10 cellular contexts compared by ENCODE assay signal in genomic region chr21:43360441-43361126, GRCh38.
DNase-seq lines count a peak whose midpoint lies in the region; ATAC-seq lines count a peak whose summit lies in the region.
"Had no signal": no experiment of that assay in that cellular context is flagged by ENCODE, and none has a peak within 500 bp of the region (broad histone marks: within the 10 kb centered on the region; RNA-seq: fewer than 3 reads in every experiment).

No MANE protein-coding gene starts in this region.

- no peak for DNase-seq in activated CD4-positive, alpha-beta T cell treated with anti-CD3 and anti-CD28 coated beads, Interleukin-2, amount 10 ng/mL, durations not matched to agents 7 days and 5 days
- no peak for DNase-seq in activated CD4-positive, alpha-beta T cell treated with anti-CD3 and anti-CD28 coated beads, Interleukin-2, amount 50 U/mL, for 1 hour
- DNase-seq in SJCRH30 (no peak), right cardiac atrium (peak; percentile 14 to 67 (median 52)), dermis blood vessel endothelial cell (no peak)
- DNase-seq in stimulated activated effector memory CD8-positive, alpha-beta T cell treated with anti-CD3 and anti-CD28 coated beads, Interleukin-12 subunit alpha, Interleukin-12 subunit beta, amount 100 ng/mL, for 72 hours (ENCODE audit: low spot score in 2 of 2) = no peak

- 96% methylated on average over 32 of the region's 32 CpGs for WGBS in right cardiac atrium

- CTCF ChIA-PET in activated CD4-positive, alpha-beta T cell treated with anti-CD3 and anti-CD28 coated beads, Interleukin-2, amount 10 ng/mL, durations not matched to agents 7 days and 5 days (lab: Charles Lee) = no interaction called here

- H3K4me3 ChIP-seq in SJCRH30 (peak overlapping the region; percentile 62), right cardiac atrium (ENCODE audit: low read length) (no peak overlapping the region)

- no peaks in the 10 kb centered on the region for H3K9me3 ChIP-seq in SJCRH30 (replicated peaks)
- H3K9me3 ChIP-seq in right cardiac atrium (ENCODE audit: control insufficient read depth, low read length) = no peaks in the 10 kb centered on the region
- H3K9me3 ChIP-seq: neutrophil had no signal

- peak overlapping the region; percentile 96 for H3K27ac Mint-ChIP-seq in activated CD4-positive, alpha-beta T cell treated with anti-CD3 and anti-CD28 coated beads, Interleukin-2, amount 10 ng/mL, durations not matched to agents 7 days and 5 days
- H3K27ac Mint-ChIP-seq in stimulated activated effector memory CD8-positive, alpha-beta T cell treated with anti-CD3 and anti-CD28 coated beads, Interleukin-12 subunit alpha, Interleukin-12 subunit beta, amount 100 ng/mL, for 72 hours = peak overlapping the region; percentile 90

- H3K27me3 Mint-ChIP-seq in activated CD4-positive, alpha-beta T cell treated with anti-CD3 and anti-CD28 coated beads, Interleukin-2, amount 10 ng/mL, durations not matched to agents 7 days and 5 days = no peaks in the 10 kb centered on the region

- peak overlapping the region; percentile 96; the same call in 1 of the 2 replicates for H3K27ac ChIP-seq in SJCRH30
- peak overlapping the region; percentile 97 for H3K27ac ChIP-seq in right cardiac atrium (ENCODE audit: low read length)
- H3K27ac ChIP-seq: HL-60, neutrophil had no signal

- H3K9me3 Mint-ChIP-seq in activated CD4-positive, alpha-beta T cell treated with anti-CD3 and anti-CD28 coated beads, Interleukin-2, amount 10 ng/mL, durations not matched to agents 7 days and 5 days = no peaks in the 10 kb centered on the region
- no peaks in the 10 kb centered on the region for H3K9me3 Mint-ChIP-seq in stimulated activated effector memory CD8-positive, alpha-beta T cell treated with anti-CD3 and anti-CD28 coated beads, Interleukin-12 subunit alpha, Interleukin-12 subunit beta, amount 100 ng/mL, for 72 hours

- peak overlapping the region; percentile 77 for H3K4me3 Mint-ChIP-seq in activated CD4-positive, alpha-beta T cell treated with anti-CD3 and anti-CD28 coated beads, Interleukin-2, amount 10 ng/mL, durations not matched to agents 7 days and 5 days
- peak overlapping the region; percentile 76 for H3K4me3 Mint-ChIP-seq in stimulated activated effector memory CD8-positive, alpha-beta T cell treated with anti-CD3 and anti-CD28 coated beads, Interleukin-12 subunit alpha, Interleukin-12 subunit beta, amount 100 ng/mL, for 72 hours

- no peaks in the 10 kb centered on the region for H3K36me3 Mint-ChIP-seq in activated CD4-positive, alpha-beta T cell treated with anti-CD3 and anti-CD28 coated beads, Interleukin-2, amount 10 ng/mL, durations not matched to agents 7 days and 5 days (ENCODE audit: low read depth)
- H3K36me3 Mint-ChIP-seq in stimulated activated effector memory CD8-positive, alpha-beta T cell treated with anti-CD3 and anti-CD28 coated beads, Interleukin-12 subunit alpha, Interleukin-12 subunit beta, amount 100 ng/mL, for 72 hours = peaks cover 5% of the 10 kb centered on the region

- peaks cover 46% of the 10 kb centered on the region for H3K4me1 Mint-ChIP-seq in activated CD4-positive, alpha-beta T cell treated with anti-CD3 and anti-CD28 coated beads, Interleukin-2, amount 10 ng/mL, durations not matched to agents 7 days and 5 days
- H3K4me1 Mint-ChIP-seq in stimulated activated effector memory CD8-positive, alpha-beta T cell treated with anti-CD3 and anti-CD28 coated beads, Interleukin-12 subunit alpha, Interleukin-12 subunit beta, amount 100 ng/mL, for 72 hours = peaks cover 25% of the 10 kb centered on the region

- POLR2A ChIA-PET in activated CD4-positive, alpha-beta T cell treated with anti-CD3 and anti-CD28 coated beads, Interleukin-2, amount 10 ng/mL, durations not matched to agents 7 days and 5 days (lab: Charles Lee) = no interaction called here

- H3K27me3 ChIP-seq in SJCRH30 (no peaks in the 10 kb centered on the region), right cardiac atrium (ENCODE audit: control insufficient read depth, insufficient read depth) (no peaks in the 10 kb centered on the region)

- H3K4me1 ChIP-seq in SJCRH30 (peaks cover 22% of the 10 kb centered on the region), right cardiac atrium (ENCODE audit: control insufficient read depth, insufficient read depth, low read length) (peaks cover 6% of the 10 kb centered on the region)

- H3K36me3 ChIP-seq in SJCRH30 = no peaks in the 10 kb centered on the region
- H3K36me3 ChIP-seq: neutrophil had no signal

- intact Hi-C loops in right cardiac atrium (cut with DNase I) = no loop called here

- ATAC-seq in right cardiac atrium = no peak
- no peak for ATAC-seq in stimulated activated effector memory CD8-positive, alpha-beta T cell treated with anti-CD3 and anti-CD28 coated beads, Interleukin-12 subunit alpha, Interleukin-12 subunit beta, amount 100 ng/mL, for 72 hours
- ATAC-seq in GM21717 (IDR thresholded peaks at IDR 0.05; ENCODE audit: unreplicated experiment) = no peak
- no peak for ATAC-seq in GM18873 (IDR thresholded peaks at IDR 0.05; ENCODE audit: low FRiP score, unreplicated experiment)

Comparison
In these comparisons a context has a peak if more than half of its experiments do, and no peak if none do; other contexts are left out.
1. DNase-seq: peak in right cardiac atrium (3 of 3); none in activated CD4-positive, alpha-beta T cell treated with anti-CD3 and anti-CD28 coated beads, Interleukin-2, amount 10 ng/mL, durations not matched to agents 7 days and 5 days (single experiment), activated CD4-positive, alpha-beta T cell treated with anti-CD3 and anti-CD28 coated beads, Interleukin-2, amount 50 U/mL, for 1 hour (single experiment), SJCRH30 (0 of 2), stimulated activated effector memory CD8-positive, alpha-beta T cell treated with anti-CD3 and anti-CD28 coated beads, Interleukin-12 subunit alpha, Interleukin-12 subunit beta, amount 100 ng/mL, for 72 hours (0 of 2) and dermis blood vessel endothelial cell (single experiment).